1 cellular context compared by ENCODE assay signal in the genomic region with DNA sequence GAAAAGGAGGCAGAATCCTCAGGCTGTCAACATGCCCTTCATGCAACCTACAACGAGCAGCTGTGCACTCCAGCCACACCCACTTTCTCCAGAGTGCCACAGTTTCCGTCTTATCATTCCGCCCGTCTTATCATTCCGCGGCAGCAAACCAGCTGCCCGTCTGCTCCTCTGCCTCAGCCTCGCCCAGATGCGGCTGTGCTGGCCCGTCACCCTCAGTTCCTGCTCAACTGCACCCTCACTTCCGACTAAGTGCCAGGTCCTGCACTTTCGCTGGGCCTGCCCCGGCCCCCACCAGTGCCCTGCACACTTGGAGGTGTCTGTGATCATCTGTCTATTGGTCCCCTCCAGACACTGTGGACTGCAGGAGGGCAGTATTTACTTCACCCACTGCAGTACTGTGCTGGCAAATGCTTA.
TF ChIP-seq lines count a peak whose summit lies in the region.

No MANE protein-coding gene starts in this region.

TF ChIP-seq in K562, 482 proteins besides CTCF, POLR2A, EP300 and RAD21 (continued from another document):
- TF ChIP-seq, protein P1, sequence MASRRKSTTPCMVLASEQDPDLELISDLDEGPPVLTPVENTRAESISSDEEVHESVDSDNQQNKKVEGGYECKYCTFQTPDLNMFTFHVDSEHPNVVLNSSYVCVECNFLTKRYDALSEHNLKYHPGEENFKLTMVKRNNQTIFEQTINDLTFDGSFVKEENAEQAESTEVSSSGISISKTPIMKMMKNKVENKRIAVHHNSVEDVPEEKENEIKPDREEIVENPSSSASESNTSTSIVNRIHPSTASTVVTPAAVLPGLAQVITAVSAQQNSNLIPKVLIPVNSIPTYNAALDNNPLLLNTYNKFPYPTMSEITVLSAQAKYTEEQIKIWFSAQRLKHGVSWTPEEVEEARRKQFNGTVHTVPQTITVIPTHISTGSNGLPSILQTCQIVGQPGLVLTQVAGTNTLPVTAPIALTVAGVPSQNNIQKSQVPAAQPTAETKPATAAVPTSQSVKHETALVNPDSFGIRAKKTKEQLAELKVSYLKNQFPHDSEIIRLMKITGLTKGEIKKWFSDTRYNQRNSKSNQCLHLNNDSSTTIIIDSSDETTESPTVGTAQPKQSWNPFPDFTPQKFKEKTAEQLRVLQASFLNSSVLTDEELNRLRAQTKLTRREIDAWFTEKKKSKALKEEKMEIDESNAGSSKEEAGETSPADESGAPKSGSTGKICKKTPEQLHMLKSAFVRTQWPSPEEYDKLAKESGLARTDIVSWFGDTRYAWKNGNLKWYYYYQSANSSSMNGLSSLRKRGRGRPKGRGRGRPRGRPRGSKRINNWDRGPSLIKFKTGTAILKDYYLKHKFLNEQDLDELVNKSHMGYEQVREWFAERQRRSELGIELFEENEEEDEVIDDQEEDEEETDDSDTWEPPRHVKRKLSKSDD (conservative IDR thresholded peaks at IDR 0.05; ENCODE audit: low read length), result no peak
- TF ChIP-seq, protein P2, sequence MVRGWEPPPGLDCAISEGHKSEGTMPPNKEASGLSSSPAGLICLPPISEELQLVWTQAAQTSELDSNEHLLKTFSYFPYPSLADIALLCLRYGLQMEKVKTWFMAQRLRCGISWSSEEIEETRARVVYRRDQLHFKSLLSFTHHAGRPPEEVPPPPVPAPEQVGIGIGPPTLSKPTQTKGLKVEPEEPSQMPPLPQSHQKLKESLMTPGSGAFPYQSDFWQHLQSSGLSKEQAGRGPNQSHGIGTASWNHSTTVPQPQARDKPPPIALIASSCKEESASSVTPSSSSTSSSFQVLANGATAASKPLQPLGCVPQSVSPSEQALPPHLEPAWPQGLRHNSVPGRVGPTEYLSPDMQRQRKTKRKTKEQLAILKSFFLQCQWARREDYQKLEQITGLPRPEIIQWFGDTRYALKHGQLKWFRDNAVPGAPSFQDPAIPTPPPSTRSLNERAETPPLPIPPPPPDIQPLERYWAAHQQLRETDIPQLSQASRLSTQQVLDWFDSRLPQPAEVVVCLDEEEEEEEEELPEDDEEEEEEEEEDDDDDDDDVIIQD (CRISPR knock-in tag; IDR thresholded peaks at IDR 0.05), result no peak
- TF ChIP-seq U2AF2 (optimal IDR thresholded peaks at IDR 0.05; ENCODE audit: low read depth, low read length) (no peak), PRPF4 (IDR thresholded peaks at IDR 0.05; ENCODE audit: insufficient read depth, low read depth, low read length, poor library complexity, severe bottlenecking) (no peak), RBM22 (IDR thresholded peaks at IDR 0.05; ENCODE audit: low read depth, low read length, poor library complexity, severe bottlenecking) (no peak), HMG20A (CRISPR knock-in tag; conservative IDR thresholded peaks at IDR 0.05) (no peak), TOE1 (IDR thresholded peaks at IDR 0.05; ENCODE audit: borderline replicate concordance) (0 out of 2 replicates have a peak, but pooled peaks have one; percentile 59), TOE1 (CRISPR knock-in tag; IDR thresholded peaks at IDR 0.05; ENCODE audit: borderline replicate concordance, low read depth) (no peak), RAD51 (IDR thresholded peaks at IDR 0.05; ENCODE audit: borderline replicate concordance, low read depth) (peak; percentile 27; the same call in 1 of the 2 replicates), RBM17 (IDR thresholded peaks at IDR 0.05; ENCODE audit: borderline replicate concordance, low read depth, low read length) (no peak), ZNF133 (CRISPR knock-in tag; IDR thresholded peaks at IDR 0.05) (no peak), ASH1L (IDR thresholded peaks at IDR 0.05; ENCODE audit: borderline replicate concordance, low read depth, partially characterized antibody) (no peak), MCM3 (IDR thresholded peaks at IDR 0.05) (no peak), ZNF347 (CRISPR knock-in tag; IDR thresholded peaks at IDR 0.05; ENCODE audit: low read depth) (no peak), RBBP5 (IDR thresholded peaks at IDR 0.05; ENCODE audit: borderline replicate concordance, insufficient read depth, low read length, poor library complexity, severe bottlenecking) (peak; percentile 85), CCAR2 (IDR thresholded peaks at IDR 0.05; ENCODE audit: low read depth, low read length) (no peak), TBL1XR1 (IDR thresholded peaks at IDR 0.05; ENCODE audit: low read length in 2 of 2) (peak; percentile 83 to 96), MEF2A (IDR thresholded peaks at IDR 0.05; ENCODE audit: control insufficient read depth, low read depth, low read length) (0 out of 2 replicates have a peak, but pooled peaks have one; percentile 50), ZNF41 (CRISPR knock-in tag; conservative IDR thresholded peaks at IDR 0.05) (0 out of 2 replicates have a peak, but pooled peaks have one; percentile 3), ZKSCAN3 (CRISPR knock-in tag; IDR thresholded peaks at IDR 0.05) (no peak), TCF3 (CRISPR knock-in tag; IDR thresholded peaks at IDR 0.05) (peak; percentile 99), CHD1 (IDR thresholded peaks at IDR 0.05; ENCODE audit: low read length) (no peak), HNRNPK (IDR thresholded peaks at IDR 0.05; ENCODE audit: low read depth, low read length, poor library complexity, severe bottlenecking) (no peak), BCL6 (CRISPR knock-in tag; IDR thresholded peaks at IDR 0.05) (no peak), ETV1 (tag; conservative IDR thresholded peaks at IDR 0.05; ENCODE audit: low read depth) (peak; percentile 92), BRF1 (IDR thresholded peaks at IDR 0.05; ENCODE audit: borderline replicate concordance, extremely low read depth, insufficient read length) (no peak)
- TF ChIP-seq, protein P3, sequence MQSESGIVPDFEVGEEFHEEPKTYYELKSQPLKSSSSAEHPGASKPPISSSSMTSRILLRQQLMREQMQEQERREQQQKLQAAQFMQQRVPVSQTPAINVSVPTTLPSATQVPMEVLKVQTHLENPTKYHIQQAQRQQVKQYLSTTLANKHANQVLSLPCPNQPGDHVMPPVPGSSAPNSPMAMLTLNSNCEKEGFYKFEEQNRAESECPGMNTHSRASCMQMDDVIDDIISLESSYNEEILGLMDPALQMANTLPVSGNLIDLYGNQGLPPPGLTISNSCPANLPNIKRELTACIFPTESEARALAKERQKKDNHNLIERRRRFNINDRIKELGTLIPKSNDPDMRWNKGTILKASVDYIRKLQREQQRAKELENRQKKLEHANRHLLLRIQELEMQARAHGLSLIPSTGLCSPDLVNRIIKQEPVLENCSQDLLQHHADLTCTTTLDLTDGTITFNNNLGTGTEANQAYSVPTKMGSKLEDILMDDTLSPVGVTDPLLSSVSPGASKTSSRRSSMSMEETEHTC (IDR thresholded peaks at IDR 0.05), result peak; percentile 59; the same call in 1 of the 2 replicates
- TF ChIP-seq, protein P4, sequence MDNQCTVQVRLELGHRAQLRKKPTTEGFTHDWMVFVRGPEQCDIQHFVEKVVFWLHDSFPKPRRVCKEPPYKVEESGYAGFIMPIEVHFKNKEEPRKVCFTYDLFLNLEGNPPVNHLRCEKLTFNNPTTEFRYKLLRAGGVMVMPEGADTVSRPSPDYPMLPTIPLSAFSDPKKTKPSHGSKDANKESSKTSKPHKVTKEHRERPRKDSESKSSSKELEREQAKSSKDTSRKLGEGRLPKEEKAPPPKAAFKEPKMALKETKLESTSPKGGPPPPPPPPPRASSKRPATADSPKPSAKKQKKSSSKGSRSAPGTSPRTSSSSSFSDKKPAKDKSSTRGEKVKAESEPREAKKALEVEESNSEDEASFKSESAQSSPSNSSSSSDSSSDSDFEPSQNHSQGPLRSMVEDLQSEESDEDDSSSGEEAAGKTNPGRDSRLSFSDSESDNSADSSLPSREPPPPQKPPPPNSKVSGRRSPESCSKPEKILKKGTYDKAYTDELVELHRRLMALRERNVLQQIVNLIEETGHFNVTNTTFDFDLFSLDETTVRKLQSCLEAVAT (IDR thresholded peaks at IDR 0.05), result peak; percentile 77 to 81; a peak in 1 of 4 replicates
- TF ChIP-seq, protein P5, sequence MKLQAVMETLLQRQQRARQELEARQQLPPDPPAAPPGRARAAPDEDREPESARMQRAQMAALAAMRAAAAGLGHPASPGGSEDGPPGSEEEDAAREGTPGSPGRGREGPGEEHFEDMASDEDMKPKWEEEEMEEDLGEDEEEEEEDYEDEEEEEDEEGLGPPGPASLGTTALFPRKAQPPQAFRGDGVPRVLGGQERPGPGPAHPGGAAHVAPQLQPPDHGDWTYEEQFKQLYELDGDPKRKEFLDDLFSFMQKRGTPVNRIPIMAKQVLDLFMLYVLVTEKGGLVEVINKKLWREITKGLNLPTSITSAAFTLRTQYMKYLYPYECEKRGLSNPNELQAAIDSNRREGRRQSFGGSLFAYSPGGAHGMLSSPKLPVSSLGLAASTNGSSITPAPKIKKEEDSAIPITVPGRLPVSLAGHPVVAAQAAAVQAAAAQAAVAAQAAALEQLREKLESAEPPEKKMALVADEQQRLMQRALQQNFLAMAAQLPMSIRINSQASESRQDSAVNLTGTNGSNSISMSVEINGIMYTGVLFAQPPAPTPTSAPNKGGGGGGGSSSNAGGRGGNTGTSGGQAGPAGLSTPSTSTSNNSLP (IDR thresholded peaks at IDR 0.05; ENCODE audit: borderline replicate concordance, low read depth, low read length), result peak; percentile 66; the same call in 1 of the 2 replicates
- TF ChIP-seq, protein P6, sequence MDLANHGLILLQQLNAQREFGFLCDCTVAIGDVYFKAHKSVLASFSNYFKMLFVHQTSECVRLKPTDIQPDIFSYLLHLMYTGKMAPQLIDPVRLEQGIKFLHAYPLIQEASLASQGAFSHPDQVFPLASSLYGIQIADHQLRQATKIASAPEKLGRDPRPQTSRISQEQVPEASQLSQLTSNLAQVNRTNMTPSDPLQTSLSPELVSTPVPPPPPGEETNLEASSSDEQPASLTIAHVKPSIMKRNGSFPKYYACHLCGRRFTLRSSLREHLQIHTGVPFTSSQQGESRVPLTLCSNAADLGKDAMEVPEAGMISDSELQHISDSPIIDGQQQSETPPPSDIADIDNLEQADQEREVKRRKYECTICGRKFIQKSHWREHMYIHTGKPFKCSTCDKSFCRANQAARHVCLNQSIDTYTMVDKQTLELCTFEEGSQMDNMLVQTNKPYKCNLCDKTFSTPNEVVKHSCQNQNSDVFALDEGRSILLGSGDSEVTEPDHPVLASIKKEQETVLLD (IDR thresholded peaks at IDR 0.05), result peak; percentile 89
- TF ChIP-seq, protein P7, sequence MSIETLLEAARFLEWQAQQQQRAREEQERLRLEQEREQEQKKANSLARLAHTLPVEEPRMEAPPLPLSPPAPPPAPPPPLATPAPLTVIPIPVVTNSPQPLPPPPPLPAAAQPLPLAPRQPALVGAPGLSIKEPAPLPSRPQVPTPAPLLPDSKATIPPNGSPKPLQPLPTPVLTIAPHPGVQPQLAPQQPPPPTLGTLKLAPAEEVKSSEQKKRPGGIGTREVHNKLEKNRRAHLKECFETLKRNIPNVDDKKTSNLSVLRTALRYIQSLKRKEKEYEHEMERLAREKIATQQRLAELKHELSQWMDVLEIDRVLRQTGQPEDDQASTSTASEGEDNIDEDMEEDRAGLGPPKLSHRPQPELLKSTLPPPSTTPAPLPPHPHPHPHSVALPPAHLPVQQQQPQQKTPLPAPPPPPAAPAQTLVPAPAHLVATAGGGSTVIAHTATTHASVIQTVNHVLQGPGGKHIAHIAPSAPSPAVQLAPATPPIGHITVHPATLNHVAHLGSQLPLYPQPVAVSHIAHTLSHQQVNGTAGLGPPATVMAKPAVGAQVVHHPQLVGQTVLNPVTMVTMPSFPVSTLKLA (conservative IDR thresholded peaks at IDR 0.05), result peak; percentile 82 to 91
- TF ChIP-seq, protein P8, sequence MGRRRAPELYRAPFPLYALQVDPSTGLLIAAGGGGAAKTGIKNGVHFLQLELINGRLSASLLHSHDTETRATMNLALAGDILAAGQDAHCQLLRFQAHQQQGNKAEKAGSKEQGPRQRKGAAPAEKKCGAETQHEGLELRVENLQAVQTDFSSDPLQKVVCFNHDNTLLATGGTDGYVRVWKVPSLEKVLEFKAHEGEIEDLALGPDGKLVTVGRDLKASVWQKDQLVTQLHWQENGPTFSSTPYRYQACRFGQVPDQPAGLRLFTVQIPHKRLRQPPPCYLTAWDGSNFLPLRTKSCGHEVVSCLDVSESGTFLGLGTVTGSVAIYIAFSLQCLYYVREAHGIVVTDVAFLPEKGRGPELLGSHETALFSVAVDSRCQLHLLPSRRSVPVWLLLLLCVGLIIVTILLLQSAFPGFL (CRISPR knock-in tag; IDR thresholded peaks at IDR 0.05), result no peak
- TF ChIP-seq, protein P9, sequence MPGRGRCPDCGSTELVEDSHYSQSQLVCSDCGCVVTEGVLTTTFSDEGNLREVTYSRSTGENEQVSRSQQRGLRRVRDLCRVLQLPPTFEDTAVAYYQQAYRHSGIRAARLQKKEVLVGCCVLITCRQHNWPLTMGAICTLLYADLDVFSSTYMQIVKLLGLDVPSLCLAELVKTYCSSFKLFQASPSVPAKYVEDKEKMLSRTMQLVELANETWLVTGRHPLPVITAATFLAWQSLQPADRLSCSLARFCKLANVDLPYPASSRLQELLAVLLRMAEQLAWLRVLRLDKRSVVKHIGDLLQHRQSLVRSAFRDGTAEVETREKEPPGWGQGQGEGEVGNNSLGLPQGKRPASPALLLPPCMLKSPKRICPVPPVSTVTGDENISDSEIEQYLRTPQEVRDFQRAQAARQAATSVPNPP (IDR thresholded peaks at IDR 0.05; ENCODE audit: borderline replicate concordance, insufficient read depth, insufficient read length), result no peak
